ENCODE assay signal across 30 cellular contexts in genomic region chr6:158907931-158908330, GRCh38.
A peak's percentile ranks its signal among the peaks of the same experiment; 100 is the strongest.
DNase-seq lines count a peak whose midpoint lies in the region; ATAC-seq, FAIRE-seq and TF ChIP-seq lines count a peak whose summit lies in the region.
"Had no signal": no experiment of that assay in that cellular context is flagged by ENCODE, and none has a peak within 500 bp of the region (broad histone marks: within the 10 kb centered on the region; RNA-seq: fewer than 3 reads in every experiment).

No MANE protein-coding gene starts in this region.

- no peak for ATAC-seq in naive thymus-derived CD4-positive, alpha-beta T cell
- ATAC-seq: gastrocnemius medialis; HCT116; left lobe of liver; stimulated activated naive CD8-positive, alpha-beta T cell treated with anti-CD3 and anti-CD28 coated beads, Interleukin-15, amount 100 ng/mL, for 72 hours had no signal

- no peak overlapping the region for H2AK5ac ChIP-seq in H1 (ENCODE audit: low read depth, low read length)

- H2AFZ ChIP-seq in H1 (ENCODE audit: low read length): no peak overlapping the region
- H2AFZ ChIP-seq: hepatocyte had no signal

- H3K36me3 Mint-ChIP-seq in naive thymus-derived CD4-positive, alpha-beta T cell: peaks cover 0 to 19% (median 15%) of the 10 kb centered on the region in 5 donors

- H3K14ac ChIP-seq in H1 (ENCODE audit: insufficient read length): no peak overlapping the region

- H3K9ac ChIP-seq in H1 (replicated peaks in 1 of 4; ENCODE audit: extremely low read depth in 1 of 4, low read depth in 3 of 4, low read length in 3 of 4): no peak overlapping the region

- peak overlapping the region; percentile 55 for H2BK120ac ChIP-seq in H1 (replicated peaks; ENCODE audit: low read depth, low read length)

- H3K23me2 ChIP-seq in H1 (ENCODE audit: low read depth, low read length): no peaks in the 10 kb centered on the region

- no peak overlapping the region for H3K4me2 ChIP-seq in H1 (ENCODE audit: insufficient read depth in 1 of 2, low read depth in 2 of 2, low read length in 2 of 2)
- H3K4me2 ChIP-seq: hepatocyte had no signal

- peak overlapping the region; percentile 14; the same call in 1 of the 2 replicates for H3K18ac ChIP-seq in H1 (ENCODE audit: extremely low read depth, low read length)

- H3K9me3 Mint-ChIP-seq in naive thymus-derived CD4-positive, alpha-beta T cell: peaks cover 13 to 31% (median 25%) of the 10 kb centered on the region in 11 donors

- H4K91ac ChIP-seq in H1 (replicated peaks; ENCODE audit: insufficient read length, low read length): no peak overlapping the region

- peak overlapping the region; percentile 14; the same call in 1 of the 2 replicates for H2BK5ac ChIP-seq in H1 (ENCODE audit: low read depth, low read length)

- peaks cover 17 to 34% (median 31%) of the 10 kb centered on the region in 7 donors for H3K4me1 Mint-ChIP-seq in naive thymus-derived CD4-positive, alpha-beta T cell

- peak; percentile 100 for DNase-seq in NCI-H146 (lab: John Stamatoyannopoulos, UW)
- no peak for DNase-seq in H1 (ENCODE audit: low read depth in 1 of 2, low spot score in 2 of 2)
- DNase-seq in mesenteric fat pad (ENCODE audit: low spot score): peak; percentile 16
- no peak for DNase-seq in GM13976 (ENCODE audit: low spot score)
- no peak for DNase-seq in naive thymus-derived CD4-positive, alpha-beta T cell
- DNase-seq in DMS114 treated with DMSO at 0.1 percent for 48 hours (lab: John Stamatoyannopoulos, UW; ENCODE audit: unreplicated experiment): no peak
- DNase-seq in adrenal gland: no peak
- DNase-seq: activated CD4-positive, alpha-beta T cell treated with anti-CD3 and anti-CD28 coated beads, Interleukin-2, amount 10 ng/mL, durations not matched to agents 24 days and 14 days; activated naive CD4-positive, alpha-beta T cell; activated T-cell treated with anti-CD3 and anti-CD28 coated beads, Interleukin-2, amount 50 U/mL, for 48 hours; CD8-positive, alpha-beta memory T cell; DMS79 treated with DMSO at 0.1 percent for 48 hours; effector memory CD4-positive, alpha-beta T cell; gastrocnemius medialis; immature natural killer cell; mesendoderm; naive B cell; NCI-H1092; NCI-H187 treated with DMSO at 0.1 percent for 48 hours; NCI-H226; SHP77; stimulated activated naive CD8-positive, alpha-beta T cell treated with anti-CD3 and anti-CD28 coated beads, Interleukin-15, amount 100 ng/mL, for 72 hours; tibial artery had no signal

- TF ChIP-seq CTCF in 22Rv1 (IDR thresholded peaks at IDR 0.05) (no peak), H1 (IDR thresholded peaks at IDR 0.05; ENCODE audit: control extremely low read depth in 1 of 3, insufficient read depth in 1 of 3, low read depth in 1 of 3, low read length in 3 of 3) (0 out of 4 replicates have a peak, but pooled peaks of 1 of the 3 experiments have one; percentile 1), GM13976 (IDR thresholded peaks at IDR 0.05; ENCODE audit: borderline replicate concordance, control extremely low read depth, extremely low read depth, insufficient read depth, missing control alignments) (no peak), adrenal gland (IDR thresholded peaks at IDR 0.05) (no peak)

- H3K9me3 ChIP-seq in H1 (ENCODE audit: insufficient read depth in 2 of 2, low read depth in 1 of 2, low read length in 1 of 2): peaks cover 4 to 21% of the 10 kb centered on the region in 2 experiments
- H3K9me3 ChIP-seq in naive thymus-derived CD4-positive, alpha-beta T cell (ENCODE audit: control insufficient read depth in 2 of 3, low read length in 3 of 3): peaks cover 0 to 18% (median 7%) of the 10 kb centered on the region in 3 experiments
- H3K9me3 ChIP-seq in adrenal gland (replicated peaks in 1 of 3): peaks cover 0 to 13% (median 8%) of the 10 kb centered on the region in 3 donors

- H3K27ac ChIP-seq in 22Rv1 (peak overlapping the region; percentile 51), H1 (ENCODE audit: low read depth, low read length) (no peak overlapping the region), adrenal gland (no peak overlapping the region)
- H3K27ac ChIP-seq in naive thymus-derived CD4-positive, alpha-beta T cell (ENCODE audit: low read depth, low read length): no peak overlapping the region
- H3K27ac ChIP-seq: gastrocnemius medialis, hepatocyte, tibial artery had no signal

- no peak overlapping the region for H2BK20ac ChIP-seq in H1 (ENCODE audit: low read length)

- in situ Hi-C loops in GM13976 (cut with MboI; ENCODE audit: low sequenced_read_pairs, unreplicated experiment): no loop called here

- H3K36me3 ChIP-seq in H1 (ENCODE audit: control insufficient read depth in 2 of 4, insufficient read depth in 4 of 4, low read length in 3 of 4): no peaks in the 10 kb centered on the region; a peak in 3 of 8 replicates
- H3K36me3 ChIP-seq in naive thymus-derived CD4-positive, alpha-beta T cell (ENCODE audit: control insufficient read depth in 2 of 3, insufficient read depth in 3 of 3, low read length in 3 of 3): no peaks in the 10 kb centered on the region
- H3K36me3 ChIP-seq in adrenal gland (replicated peaks in 1 of 2): no peaks in the 10 kb centered on the region
- H3K36me3 ChIP-seq: gastrocnemius medialis, tibial artery had no signal

- no peak for TF ChIP-seq EP300 in H1 (IDR thresholded peaks at IDR 0.05; ENCODE audit: borderline replicate concordance in 1 of 2, low read depth in 2 of 2, low read length in 2 of 2)

- H3K27me3 ChIP-seq in H1 (replicated peaks in 1 of 4; ENCODE audit: control insufficient read depth in 3 of 4, extremely low read depth in 1 of 4, insufficient read depth in 3 of 4, low read length in 3 of 4) (no peaks in the 10 kb centered on the region), adrenal gland (no peaks in the 10 kb centered on the region)
- no peaks in the 10 kb centered on the region for H3K27me3 ChIP-seq in naive thymus-derived CD4-positive, alpha-beta T cell (ENCODE audit: control insufficient read depth in 2 of 2, insufficient read depth in 2 of 2, low read length in 2 of 2)
- H3K27me3 ChIP-seq: gastrocnemius medialis, hepatocyte had no signal

- CTCF ChIA-PET in H1 (lab: Charles Lee; ENCODE audit: partially characterized antibody): interaction anchor here (0.7 to 1.5 kb wide), 12 partner anchors 12 to 227 kb away, joined by 3 to 8 read pairs (median 4); no protein-coding TSS in a partner anchor
- CTCF ChIA-PET in naive thymus-derived CD4-positive, alpha-beta T cell (lab: Charles Lee): no interaction called here

- H3K4me3 ChIP-seq in H1 (ENCODE audit: extremely low read depth in 1 of 4, insufficient read depth in 2 of 4, low read depth in 3 of 4, low read length in 4 of 4) (no peak overlapping the region), adrenal gland (no peak overlapping the region)
- H3K4me3 ChIP-seq in naive thymus-derived CD4-positive, alpha-beta T cell (ENCODE audit: low read length): no peak overlapping the region
- H3K4me3 ChIP-seq: gastrocnemius medialis, hepatocyte, tibial artery had no signal

- H4K5ac ChIP-seq in H1 (ENCODE audit: insufficient read length, low read depth, low read length): no peak overlapping the region

- H3K27ac Mint-ChIP-seq in naive thymus-derived CD4-positive, alpha-beta T cell: no peak overlapping the region
- H3K27ac Mint-ChIP-seq: activated CD4-positive, alpha-beta T cell treated with anti-CD3 and anti-CD28 coated beads, Interleukin-2, amount 10 ng/mL, durations not matched to agents 24 days and 14 days; B cell; immature natural killer cell; stimulated activated naive CD8-positive, alpha-beta T cell treated with anti-CD3 and anti-CD28 coated beads, Interleukin-15, amount 100 ng/mL, for 72 hours; T-helper 2 cell treated with Interferon-gamma antibody and Interleukin-4, amounts not matched to agents 5 μg/mL and 100 μg/mL, for 36 hours had no signal

- no peak for FAIRE-seq in H1 (lab: Jason Lieb, UNC)

- H4K20me1 ChIP-seq in H1 (replicated peaks in 1 of 2; ENCODE audit: control insufficient read depth in 1 of 2, insufficient read depth in 2 of 2, low read length in 2 of 2): no peaks in the 10 kb centered on the region

- no peak overlapping the region for H3K23ac ChIP-seq in H1 (ENCODE audit: insufficient read length)

- H4K8ac ChIP-seq in H1 (ENCODE audit: extremely low read depth, insufficient read depth, low read length): no peak overlapping the region

- TF ChIP-seq POLR2A in H1 (IDR thresholded peaks at IDR 0.05; ENCODE audit: control extremely low read depth in 1 of 2, low read depth in 2 of 2, low read length in 2 of 2) (no peak), adrenal gland (IDR thresholded peaks at IDR 0.05) (no peak)

- no peak overlapping the region for H3K4ac ChIP-seq in H1 (replicated peaks; ENCODE audit: insufficient read length, low read depth, low read length)

- no peak overlapping the region for H3K4me3 Mint-ChIP-seq in naive thymus-derived CD4-positive, alpha-beta T cell
- H3K4me3 Mint-ChIP-seq: activated CD4-positive, alpha-beta T cell treated with anti-CD3 and anti-CD28 coated beads, Interleukin-2, amount 10 ng/mL, durations not matched to agents 24 days and 14 days; B cell; brain; CD8-positive, alpha-beta memory T cell; immature natural killer cell; stimulated activated naive CD8-positive, alpha-beta T cell treated with anti-CD3 and anti-CD28 coated beads, Interleukin-15, amount 100 ng/mL, for 72 hours; T-helper 2 cell treated with Interferon-gamma antibody and Interleukin-4, amounts not matched to agents 5 μg/mL and 100 μg/mL, for 36 hours had no signal

- no peak overlapping the region for H2BK15ac ChIP-seq in H1 (ENCODE audit: low read length)

- H3K79me2 ChIP-seq in H1 (ENCODE audit: control insufficient read depth in 1 of 2, insufficient read depth in 2 of 2, low read length in 2 of 2): no peaks in the 10 kb centered on the region
- H3K79me2 ChIP-seq: hepatocyte had no signal

- no peak overlapping the region for H2BK12ac ChIP-seq in H1 (ENCODE audit: low read depth, low read length)

- peak in 1 of 2 experiments; percentile 22; a peak in 1 of 4 replicates for TF ChIP-seq RAD21 in H1 (IDR thresholded peaks at IDR 0.05 in 1 of 2, conservative IDR thresholded peaks at IDR 0.05 in 1 of 2; ENCODE audit: low read depth in 2 of 2, low read length in 2 of 2)

- peaks cover 0 to 3% (median 0%) of the 10 kb centered on the region in 5 donors for H3K27me3 Mint-ChIP-seq in naive thymus-derived CD4-positive, alpha-beta T cell
- H3K27me3 Mint-ChIP-seq: B cell; brain; naive B cell; stimulated activated naive CD8-positive, alpha-beta T cell treated with anti-CD3 and anti-CD28 coated beads, Interleukin-15, amount 100 ng/mL, for 72 hours had no signal

- no peak overlapping the region for H3K56ac ChIP-seq in H1 (replicated peaks; ENCODE audit: insufficient read length, low read depth, low read length)

- POLR2A ChIA-PET in H1 (lab: Charles Lee; ENCODE audit: partially characterized antibody): interaction anchor here (0.8 to 3.4 kb wide), 6 partner anchors 12 to 144 kb away, joined by 3 to 11 read pairs (median 4); partner anchors contain the start of gene EZR
- POLR2A ChIA-PET in naive thymus-derived CD4-positive, alpha-beta T cell (lab: Charles Lee): interaction anchor here (0.7 to 3.5 kb wide), 2 partner anchors 38 to 68 kb away, joined by 3 to 18 read pairs; no protein-coding TSS in a partner anchor

- H3K79me1 ChIP-seq in H1 (ENCODE audit: low read depth, low read length): no peaks in the 10 kb centered on the region

- 89% methylated on average over 10 of the region's 10 CpGs; no CpG with 5 or more reads in 1 of the 2 experiments for WGBS in H1 (ENCODE audit: extremely low coverage in 1 of 2, insufficient coverage in 1 of 2, insufficient read length in 1 of 2, insufficient replicate concordance in 2 of 2, low coverage in 1 of 2, low lambda C conversion rate in 2 of 2, missing lambda C conversion rate in 1 of 2), 2 experiments
- WGBS in adrenal gland, 4 donors: 86 to 90% (median 88%) methylated on average over 10 of the region's 10 CpGs

- intact Hi-C loops in naive thymus-derived CD4-positive, alpha-beta T cell (cut with micrococcal nuclease): no loop called here
- intact Hi-C loops in adrenal gland (cut with DNase I): no loop called here

- H3K4me1 ChIP-seq in H1 (replicated peaks in 1 of 4; ENCODE audit: control insufficient read depth in 3 of 4, insufficient read depth in 4 of 4, low read length in 3 of 4): peaks cover 3 to 28% (median 11%) of the 10 kb centered on the region in 4 experiments
- peaks cover 23 to 32% of the 10 kb centered on the region in 2 donors for H3K4me1 ChIP-seq in naive thymus-derived CD4-positive, alpha-beta T cell (ENCODE audit: control insufficient read depth in 2 of 2, insufficient read depth in 2 of 2, low read length in 2 of 2)
- H3K4me1 ChIP-seq in adrenal gland (replicated peaks in 1 of 2): no peaks in the 10 kb centered on the region
- H3K4me1 ChIP-seq: gastrocnemius medialis had no signal

Comparison
In these comparisons a context has a peak if more than half of its experiments do, and no peak if none do; other contexts are left out.
1. DNase-seq: peak in NCI-H146 (single experiment) and mesenteric fat pad (single experiment); none in H1 (0 of 2), GM13976 (single experiment), naive thymus-derived CD4-positive, alpha-beta T cell (0 of 9), DMS114 treated with DMSO at 0.1 percent for 48 hours (single experiment) and adrenal gland (0 of 7).